8 cellular contexts compared by ENCODE assay signal in genomic region chr4:123599061-123599919, GRCh38.
DNase-seq lines count a peak whose midpoint lies in the region; ATAC-seq and TF ChIP-seq lines count a peak whose summit lies in the region.

No MANE protein-coding gene starts in this region.

- no peak overlapping the region for H3K4me3 ChIP-seq in Peyer's patch
- H3K4me3 ChIP-seq in right cardiac atrium (ENCODE audit: low read length), result no peak overlapping the region
- no peak overlapping the region for H3K4me3 ChIP-seq in aorta (ENCODE audit: low read length in 2 of 2)

- no peak for TF ChIP-seq CTCF in Peyer's patch (IDR thresholded peaks at IDR 0.05)

- DNase-seq in GF-D8 (lab: John Stamatoyannopoulos, UW) (peak; percentile 79), HCEC 1CT (peak; percentile 39), Peyer's patch (no peak), right cardiac atrium (no peak), aorta (no peak), globus pallidus (ENCODE audit: low spot score) (no peak), GM19240 (ENCODE audit: insufficient read length, low spot score) (no peak), KG1 (lab: John Stamatoyannopoulos, UW) (no peak)

- 70% methylated on average over 3 of the region's 3 CpGs for WGBS in right cardiac atrium
- 67 to 76% methylated on average over 3 of the region's 3 CpGs for WGBS in aorta, 2 donors

- H3K9me3 ChIP-seq in Peyer's patch (no peaks in the 10 kb centered on the region), right cardiac atrium (ENCODE audit: control insufficient read depth, low read length) (no peaks in the 10 kb centered on the region), aorta (ENCODE audit: control insufficient read depth, low read length) (no peaks in the 10 kb centered on the region)

- intact Hi-C loops in right cardiac atrium (cut with DNase I), result no loop called here
- intact Hi-C loops in aorta (cut with DNase I), result no loop called here

- H3K4me1 ChIP-seq in Peyer's patch (peaks cover 3 to 49% (median 14%) of the 10 kb centered on the region in 4 donors), right cardiac atrium (ENCODE audit: control insufficient read depth, insufficient read depth, low read length) (peaks cover 2% of the 10 kb centered on the region), aorta (ENCODE audit: control insufficient read depth in 1 of 2, insufficient read depth in 2 of 2, low read length in 2 of 2) (no peaks in the 10 kb centered on the region)

- no peak for TF ChIP-seq POLR2A in Peyer's patch (IDR thresholded peaks at IDR 0.05)

- H3K27me3 ChIP-seq in Peyer's patch (no peaks in the 10 kb centered on the region), right cardiac atrium (ENCODE audit: control insufficient read depth, insufficient read depth) (no peaks in the 10 kb centered on the region), aorta (ENCODE audit: control insufficient read depth in 1 of 2, insufficient read depth in 2 of 2, low read length in 1 of 2) (no peaks in the 10 kb centered on the region)

- H3K27ac ChIP-seq in Peyer's patch (peak overlapping the region; percentile 46 to 76 (median 72)), right cardiac atrium (ENCODE audit: low read length) (no peak overlapping the region), aorta (ENCODE audit: low read depth in 1 of 2, low read length in 2 of 2) (no peak overlapping the region)

- no peaks in the 10 kb centered on the region for H3K36me3 ChIP-seq in Peyer's patch
- H3K36me3 ChIP-seq in aorta (ENCODE audit: control insufficient read depth in 1 of 2, insufficient read depth in 2 of 2, low read length in 1 of 2), result no peaks in the 10 kb centered on the region

- ATAC-seq in right cardiac atrium (peak; percentile 70 to 73), aorta (ENCODE audit: low FRiP score) (peak; percentile 72)

Comparison
In these comparisons a context has a peak if more than half of its experiments do, and no peak if none do; other contexts are left out.
1. DNase-seq: peak in GF-D8 (single experiment) and HCEC 1CT (single experiment); none in Peyer's patch (0 of 3), right cardiac atrium (0 of 3), aorta (0 of 2), globus pallidus (single experiment), GM19240 (single experiment) and KG1 (single experiment).
2. H3K27ac ChIP-seq: peak in Peyer's patch (4 of 4); none in right cardiac atrium (single experiment) and aorta (0 of 2).